In genomic region chr15:40942337-40942854, GRCh38 we compare ENCODE assay signal across 2 cellular contexts.
TF ChIP-seq lines count a peak whose summit lies in the region.

No MANE protein-coding gene starts in this region.

TF ChIP-seq in HCT116, 20 proteins besides CTCF, POLR2A, EP300 and RAD21 (continued from another document):
- TF ChIP-seq ZBTB33 (IDR thresholded peaks at IDR 0.05; ENCODE audit: extremely low read depth, insufficient replicate concordance, low read length) (no peak), FOSL1 (IDR thresholded peaks at IDR 0.05; ENCODE audit: low read depth) (no peak), CEBPB (IDR thresholded peaks at IDR 0.05; ENCODE audit: low read depth) (no peak), CBX3 (IDR thresholded peaks at IDR 0.05; ENCODE audit: low read depth) (no peak), JUND (IDR thresholded peaks at IDR 0.05) (no peak), EZH2phosphoT487 (IDR thresholded peaks at IDR 0.05; ENCODE audit: borderline replicate concordance) (no peak), SRF (IDR thresholded peaks at IDR 0.05; ENCODE audit: low read depth) (no peak), EZH2 (IDR thresholded peaks at IDR 0.05) (no peak), POLR2AphosphoS5 (IDR thresholded peaks at IDR 0.05; ENCODE audit: low read depth, low read length) (no peak), SP1 (IDR thresholded peaks at IDR 0.05; ENCODE audit: low read depth) (no peak)

TF ChIP-seq in neural cell, 6 proteins besides CTCF, POLR2A, EP300 and RAD21 (continued from another document):
- TF ChIP-seq REST (IDR thresholded peaks at IDR 0.05; ENCODE audit: borderline replicate concordance), result no peak
- TF ChIP-seq TAF1 (IDR thresholded peaks at IDR 0.05; ENCODE audit: low read depth), result no peak
- TF ChIP-seq MXI1 (conservative IDR thresholded peaks at IDR 0.05; ENCODE audit: poor library complexity, severe bottlenecking), result no peak
- TF ChIP-seq EZH2 (IDR thresholded peaks at IDR 0.05; ENCODE audit: borderline replicate concordance, insufficient read depth, low read length, poor library complexity, severe bottlenecking), result no peak
